Comparison of ENCODE assay signal across 22 cellular contexts in the genomic region with DNA sequence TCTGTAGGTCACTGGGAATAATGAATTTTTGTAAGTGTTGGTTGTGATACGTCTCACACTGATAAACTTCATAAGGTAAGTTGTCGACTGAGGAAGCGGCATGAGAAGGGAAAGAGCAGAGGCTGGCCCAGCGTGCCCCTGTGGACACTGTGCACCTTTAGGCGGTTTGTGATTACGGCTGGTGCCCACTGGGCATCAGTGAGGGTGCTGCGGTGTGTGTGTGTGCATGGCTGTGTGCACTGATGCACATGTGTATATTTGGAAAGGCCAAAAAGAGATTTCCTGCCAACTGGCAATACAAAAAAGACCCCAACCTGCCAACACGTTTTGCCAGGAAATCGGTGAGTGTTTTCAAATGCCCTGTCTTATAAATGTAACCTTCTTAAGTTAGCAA. TPM values are rescaled to one million over a fixed set of nuclear protein-coding genes. Genes with fewer than 3 reads are reported as not detected.
A peak's percentile ranks its signal among the peaks of the same experiment; 100 is the strongest.
DNase-seq lines count a peak whose midpoint lies in the region; ATAC-seq lines count a peak whose summit lies in the region.
"Had no signal": no experiment of that assay in that cellular context is flagged by ENCODE, and none has a peak within 500 bp of the region (broad histone marks: within the 10 kb centered on the region; RNA-seq: fewer than 3 reads in every experiment).

No MANE protein-coding gene starts in this region.

- H3K9me3 ChIP-seq in Karpas-422 (ENCODE audit: low read length), result no peaks in the 10 kb centered on the region

- no peak overlapping the region for H2AFZ ChIP-seq in Karpas-422 (ENCODE audit: low read length)

- peak overlapping the region; percentile 57 for H3K4me3 ChIP-seq in Karpas-422 (ENCODE audit: low read length)

- peaks cover 25% of the 10 kb centered on the region; the same call in 1 of the 2 replicates for H4K20me1 ChIP-seq in Karpas-422 (ENCODE audit: insufficient read depth, low read depth, low read length)

- peaks cover 97% of the 10 kb centered on the region for H3K36me3 Mint-ChIP-seq in activated T-cell treated with anti-CD3 and anti-CD28 coated beads, Interleukin-2, amount 50 U/mL, for 24 hours (ENCODE audit: low read depth)
- H3K36me3 Mint-ChIP-seq in activated T-cell treated with anti-CD3 and anti-CD28 coated beads, Interleukin-2, amount 50 U/mL, for 72 hours (ENCODE audit: insufficient read depth in 2 of 2), result peaks cover 4 to 24% of the 10 kb centered on the region in 2 donors
- H3K36me3 Mint-ChIP-seq in dendritic cell treated with granulocyte-macrophage colony-stimulating factor and Interleukin-4, amounts not matched to agents 40 ng/mL and 50 ng/mL, for 4 days (ENCODE audit: low read depth), result peaks cover 97% of the 10 kb centered on the region
- peaks cover 88% of the 10 kb centered on the region for H3K36me3 Mint-ChIP-seq in stimulated activated memory B cell treated with anti-CD40 and anti-IgM and Interleukin-4, amounts not matched to agents 10 μg/mL and 1 μg/mL and 100 μg/mL, for 72 hours

- intact Hi-C loops in dendritic cell treated with granulocyte-macrophage colony-stimulating factor and Interleukin-4, amounts not matched to agents 40 ng/mL and 50 ng/mL, for 4 days (cut with micrococcal nuclease), result no loop called here

- peak overlapping the region; percentile 68 for H3K9ac ChIP-seq in Karpas-422 (ENCODE audit: low read length)

- peak overlapping the region; percentile 99 for H3K27ac ChIP-seq in Karpas-422 (ENCODE audit: low read length)
- H3K27ac ChIP-seq: 22Rv1, HL-60 had no signal

- peaks cover 96% of the 10 kb centered on the region for H3K4me1 ChIP-seq in Karpas-422 (ENCODE audit: low read length)

- no peaks in the 10 kb centered on the region for H3K9me2 ChIP-seq in Karpas-422 (replicated peaks; ENCODE audit: insufficient read depth, low read length)

- no peaks in the 10 kb centered on the region for H3K9me3 Mint-ChIP-seq in activated T-cell treated with anti-CD3 and anti-CD28 coated beads, Interleukin-2, amount 50 U/mL, for 24 hours
- no peaks in the 10 kb centered on the region for H3K9me3 Mint-ChIP-seq in activated T-cell treated with anti-CD3 and anti-CD28 coated beads, Interleukin-2, amount 50 U/mL, for 72 hours
- no peaks in the 10 kb centered on the region for H3K9me3 Mint-ChIP-seq in dendritic cell treated with granulocyte-macrophage colony-stimulating factor and Interleukin-4, amounts not matched to agents 40 ng/mL and 50 ng/mL, for 4 days
- no peaks in the 10 kb centered on the region for H3K9me3 Mint-ChIP-seq in stimulated activated memory B cell treated with anti-CD40 and anti-IgM and Interleukin-4, amounts not matched to agents 10 μg/mL and 1 μg/mL and 100 μg/mL, for 72 hours
- H3K9me3 Mint-ChIP-seq: CD4-positive, alpha-beta T cell had no signal

- no peaks in the 10 kb centered on the region for H3K27me3 Mint-ChIP-seq in activated T-cell treated with anti-CD3 and anti-CD28 coated beads, Interleukin-2, amount 50 U/mL, for 24 hours
- no peaks in the 10 kb centered on the region for H3K27me3 Mint-ChIP-seq in activated T-cell treated with anti-CD3 and anti-CD28 coated beads, Interleukin-2, amount 50 U/mL, for 72 hours (ENCODE audit: low read depth)
- H3K27me3 Mint-ChIP-seq in dendritic cell treated with granulocyte-macrophage colony-stimulating factor and Interleukin-4, amounts not matched to agents 40 ng/mL and 50 ng/mL, for 4 days, result no peaks in the 10 kb centered on the region
- no peaks in the 10 kb centered on the region for H3K27me3 Mint-ChIP-seq in stimulated activated memory B cell treated with anti-CD40 and anti-IgM and Interleukin-4, amounts not matched to agents 10 μg/mL and 1 μg/mL and 100 μg/mL, for 72 hours
- H3K27me3 Mint-ChIP-seq: CD4-positive, alpha-beta T cell had no signal

- no peak for ATAC-seq in activated T-cell treated with anti-CD3 and anti-CD28 coated beads, Interleukin-2, amount 50 U/mL, for 72 hours (replicated peaks in 1 of 2)
- peak; percentile 38 for ATAC-seq in stimulated activated memory B cell treated with anti-CD40 and anti-IgM and Interleukin-4, amounts not matched to agents 10 μg/mL and 1 μg/mL and 100 μg/mL, for 72 hours
- ATAC-seq in GM18909 (IDR thresholded peaks at IDR 0.05; ENCODE audit: poor library complexity, unreplicated experiment) (no peak), GM18517 (IDR thresholded peaks at IDR 0.05; ENCODE audit: unreplicated experiment) (no peak)
- ATAC-seq: SK-N-SH treated with all-trans-retinoic acid at 6 μM for 48 hours had no signal

- no peak overlapping the region for H3K4me3 Mint-ChIP-seq in activated T-cell treated with anti-CD3 and anti-CD28 coated beads, Interleukin-2, amount 50 U/mL, for 24 hours
- no peak overlapping the region for H3K4me3 Mint-ChIP-seq in activated T-cell treated with anti-CD3 and anti-CD28 coated beads, Interleukin-2, amount 50 U/mL, for 72 hours
- H3K4me3 Mint-ChIP-seq in dendritic cell treated with granulocyte-macrophage colony-stimulating factor and Interleukin-4, amounts not matched to agents 40 ng/mL and 50 ng/mL, for 4 days, result peak overlapping the region; percentile 17
- H3K4me3 Mint-ChIP-seq in stimulated activated memory B cell treated with anti-CD40 and anti-IgM and Interleukin-4, amounts not matched to agents 10 μg/mL and 1 μg/mL and 100 μg/mL, for 72 hours, result peak overlapping the region; percentile 46
- H3K4me3 Mint-ChIP-seq: CD4-positive, alpha-beta T cell; HFFc6 had no signal

- no peaks in the 10 kb centered on the region for H3K27me3 ChIP-seq in Karpas-422 (ENCODE audit: low read length)

- H3K36me3 ChIP-seq in Karpas-422 (ENCODE audit: insufficient read depth, low read length), result peaks cover 76% of the 10 kb centered on the region

- H3K27ac Mint-ChIP-seq in activated T-cell treated with anti-CD3 and anti-CD28 coated beads, Interleukin-2, amount 50 U/mL, for 24 hours, result peak overlapping the region; percentile 26
- H3K27ac Mint-ChIP-seq in activated T-cell treated with anti-CD3 and anti-CD28 coated beads, Interleukin-2, amount 50 U/mL, for 72 hours, result no peak overlapping the region
- H3K27ac Mint-ChIP-seq in dendritic cell treated with granulocyte-macrophage colony-stimulating factor and Interleukin-4, amounts not matched to agents 40 ng/mL and 50 ng/mL, for 4 days, result peak overlapping the region; percentile 74
- peak overlapping the region; percentile 94 for H3K27ac Mint-ChIP-seq in stimulated activated memory B cell treated with anti-CD40 and anti-IgM and Interleukin-4, amounts not matched to agents 10 μg/mL and 1 μg/mL and 100 μg/mL, for 72 hours
- H3K27ac Mint-ChIP-seq: CD4-positive, alpha-beta T cell; HFFc6 had no signal

- peak overlapping the region; percentile 75 for H3K4me2 ChIP-seq in Karpas-422 (ENCODE audit: low read depth, low read length, poor library complexity, severe bottlenecking)

- peak; percentile 23 for DNase-seq in activated T-cell treated with anti-CD3 and anti-CD28 coated beads, Interleukin-2, amount 50 U/mL, for 24 hours
- no peak for DNase-seq in activated T-cell treated with anti-CD3 and anti-CD28 coated beads, Interleukin-2, amount 50 U/mL, for 72 hours
- DNase-seq in Karpas-422 (peak; percentile 76), NCI-H2029 treated with DMSO at 0.1 percent for 48 hours (lab: John Stamatoyannopoulos, UW) (no peak)
- DNase-seq: AML-193; CD4-positive, alpha-beta T cell; DMS153; H7; HFFc6; NCI-H1436 treated with DMSO at 0.1 percent for 48 hours; NCI-H2081 treated with DMSO at 0.1 percent for 48 hours; SHP77 treated with DMSO at 0.1 percent for 48 hours had no signal

- H3K79me2 ChIP-seq in Karpas-422 (ENCODE audit: low read length), result peaks cover 29% of the 10 kb centered on the region

- peaks cover 61% of the 10 kb centered on the region for H3K4me1 Mint-ChIP-seq in activated T-cell treated with anti-CD3 and anti-CD28 coated beads, Interleukin-2, amount 50 U/mL, for 24 hours (ENCODE audit: low read depth)
- peaks cover 29% of the 10 kb centered on the region for H3K4me1 Mint-ChIP-seq in activated T-cell treated with anti-CD3 and anti-CD28 coated beads, Interleukin-2, amount 50 U/mL, for 72 hours (ENCODE audit: low read depth)
- peaks cover 96% of the 10 kb centered on the region for H3K4me1 Mint-ChIP-seq in dendritic cell treated with granulocyte-macrophage colony-stimulating factor and Interleukin-4, amounts not matched to agents 40 ng/mL and 50 ng/mL, for 4 days (ENCODE audit: low read depth)
- peaks cover 95% of the 10 kb centered on the region for H3K4me1 Mint-ChIP-seq in stimulated activated memory B cell treated with anti-CD40 and anti-IgM and Interleukin-4, amounts not matched to agents 10 μg/mL and 1 μg/mL and 100 μg/mL, for 72 hours

RNA-seq across cellular contexts. Expression of gene IRF8, which starts 11.9 kb away (rescaled TPM):
- 10 to 100 TPM; 46.8 to 52.4 TPM for total RNA-seq in activated T-cell treated with anti-CD3 and anti-CD28 coated beads, Interleukin-2, amount 50 U/mL, for 72 hours
- 285 and 592 TPM in 2 replicates for total RNA-seq in Karpas-422 (2014; rRNA removed; shearing (Covaris generic); ENCODE audit: low replicate concordance)
- total RNA-seq: HFFc6, MCF 10A, NCI-H460, RPMI7951 had no signal

Comparison
In these comparisons a context has a peak if more than half of its experiments do, and no peak if none do; other contexts are left out.
1. DNase-seq: peak in activated T-cell treated with anti-CD3 and anti-CD28 coated beads, Interleukin-2, amount 50 U/mL, for 24 hours (single experiment) and Karpas-422 (single experiment); none in activated T-cell treated with anti-CD3 and anti-CD28 coated beads, Interleukin-2, amount 50 U/mL, for 72 hours (0 of 2) and NCI-H2029 treated with DMSO at 0.1 percent for 48 hours (single experiment).
2. H3K4me3 Mint-ChIP-seq: peak in dendritic cell treated with granulocyte-macrophage colony-stimulating factor and Interleukin-4, amounts not matched to agents 40 ng/mL and 50 ng/mL, for 4 days (single experiment) and stimulated activated memory B cell treated with anti-CD40 and anti-IgM and Interleukin-4, amounts not matched to agents 10 μg/mL and 1 μg/mL and 100 μg/mL, for 72 hours (single experiment); none in activated T-cell treated with anti-CD3 and anti-CD28 coated beads, Interleukin-2, amount 50 U/mL, for 24 hours (single experiment) and activated T-cell treated with anti-CD3 and anti-CD28 coated beads, Interleukin-2, amount 50 U/mL, for 72 hours (0 of 2).